ENCODE assay signal across 12 cellular contexts in the genomic region with DNA sequence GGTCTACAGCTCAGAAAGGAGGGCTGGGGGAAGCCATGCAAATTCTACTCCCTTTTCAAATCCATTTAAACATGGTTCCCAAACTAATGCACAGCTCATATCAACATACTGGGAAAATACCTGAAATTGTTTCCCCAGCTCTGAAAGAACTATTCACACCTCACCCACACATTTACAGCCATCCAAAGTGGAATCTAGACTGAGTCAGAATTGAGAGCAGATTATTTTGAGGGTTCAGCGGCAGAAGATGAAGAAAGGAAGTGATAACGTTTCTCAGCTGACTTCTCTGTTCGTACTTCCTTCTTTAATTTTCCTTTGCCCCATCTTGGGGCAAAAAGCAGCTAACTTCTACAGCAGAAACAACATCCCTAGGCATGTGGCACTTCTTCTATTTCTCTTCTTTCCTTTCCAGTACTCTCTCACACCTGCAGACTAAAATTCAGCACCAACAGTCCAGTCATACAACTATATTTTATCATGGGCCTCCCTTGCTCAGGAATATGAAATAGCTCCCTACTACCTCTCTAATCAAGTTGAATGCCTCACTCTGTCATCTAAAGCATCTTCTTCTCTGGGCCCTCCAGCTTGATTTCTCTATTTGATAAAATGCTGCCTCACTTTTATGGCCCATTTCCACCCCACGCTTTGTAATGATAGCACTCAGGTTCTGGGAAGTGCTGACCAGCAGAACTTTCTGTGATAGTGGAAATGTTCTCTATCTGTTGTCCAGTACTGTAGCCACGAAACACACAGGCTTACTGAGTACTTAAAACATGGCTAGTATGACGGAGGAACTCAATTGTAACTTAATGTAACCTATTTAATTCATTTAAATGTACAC. TPM values are rescaled to one million over a fixed set of nuclear protein-coding genes. Genes with fewer than 3 reads are reported as not detected.
DNase-seq lines count a peak whose midpoint lies in the region; ATAC-seq and TF ChIP-seq lines count a peak whose summit lies in the region.
"Had no signal": no experiment of that assay in that cellular context is flagged by ENCODE, and none has a peak within 500 bp of the region (broad histone marks: within the 10 kb centered on the region; RNA-seq: fewer than 3 reads in every experiment).

No MANE protein-coding gene starts in this region.

- no peak for ATAC-seq in right cardiac atrium
- no peak for ATAC-seq in Right ventricle myocardium inferior
- peak; percentile 25 to 38 for ATAC-seq in activated naive CD4-positive, alpha-beta T cell treated with anti-CD3 and anti-CD28 coated beads, Interleukin-2, amount 50 U/mL, for 72 hours
- no peak for ATAC-seq in GM18870 (IDR thresholded peaks at IDR 0.05; ENCODE audit: unreplicated experiment)

- H3K27me3 ChIP-seq in right cardiac atrium (ENCODE audit: control insufficient read depth, insufficient read depth) = no peaks in the 10 kb centered on the region
- no peaks in the 10 kb centered on the region for H3K27me3 ChIP-seq in vagina
- H3K27me3 ChIP-seq: BE2C had no signal

- H3K4me1 ChIP-seq in right cardiac atrium (ENCODE audit: control insufficient read depth, insufficient read depth, low read length) (peaks cover 14% of the 10 kb centered on the region), mesodermal cell (ENCODE audit: control insufficient read depth, insufficient read depth, low read length, poor library complexity, severe bottlenecking) (peaks cover 63% of the 10 kb centered on the region), vagina (peaks cover 30% of the 10 kb centered on the region)
- H3K4me1 ChIP-seq: BE2C had no signal

- no peak for TF ChIP-seq POLR2A in vagina (IDR thresholded peaks at IDR 0.05)

- H3K36me3 Mint-ChIP-seq in activated naive CD4-positive, alpha-beta T cell treated with anti-CD3 and anti-CD28 coated beads, Interleukin-2, amount 50 U/mL, for 72 hours = peaks cover 9 to 16% of the 10 kb centered on the region in 2 donors

- DNase-seq in right cardiac atrium (no peak), Right ventricle myocardium inferior (ENCODE audit: missing footprints) (no peak), vagina (ENCODE audit: extremely low spot score in 2 of 2) (no peak), AG20443 (ENCODE audit: low spot score) (no peak), DMS 273 (lab: John Stamatoyannopoulos, UW; ENCODE audit: unreplicated experiment) (no peak)
- no peak for DNase-seq in activated naive CD4-positive, alpha-beta T cell treated with anti-CD3 and anti-CD28 coated beads, Interleukin-2, amount 50 U/mL, for 72 hours (ENCODE audit: low spot score in 2 of 2)
- DNase-seq: activated CD4-positive, alpha-beta T cell treated with anti-CD3 and anti-CD28 coated beads, Interleukin-2, amount 50 U/mL, for 4 hours; BE2C; HFFc6; stimulated activated CD4-positive, alpha-beta T cell treated with anti-CD3 and anti-CD28 coated beads, Interleukin-15, amount 100 ng/mL, for 24 hours had no signal

- no peaks in the 10 kb centered on the region for H3K36me3 ChIP-seq in mesodermal cell (ENCODE audit: control insufficient read depth, insufficient read depth, low read length)
- H3K36me3 ChIP-seq in vagina = no peaks in the 10 kb centered on the region
- H3K36me3 ChIP-seq: BE2C had no signal

- peak overlapping the region; percentile 95 for H3K27ac Mint-ChIP-seq in activated naive CD4-positive, alpha-beta T cell treated with anti-CD3 and anti-CD28 coated beads, Interleukin-2, amount 50 U/mL, for 72 hours
- H3K27ac Mint-ChIP-seq: HFFc6 had no signal

- intact Hi-C loops in right cardiac atrium (cut with DNase I) (no loop called here), Right ventricle myocardium inferior (cut with DNase I) (loop anchor here (5.0 kb wide), 1 partner anchor 62 kb away; no protein-coding TSS in a partner anchor), vagina (cut with DNase I) (no loop called here)

- TF ChIP-seq CTCF in vagina (IDR thresholded peaks at IDR 0.05) = no peak

- no peaks in the 10 kb centered on the region for H3K9me3 ChIP-seq in right cardiac atrium (ENCODE audit: control insufficient read depth, low read length)
- no peaks in the 10 kb centered on the region for H3K9me3 ChIP-seq in mesodermal cell (ENCODE audit: control insufficient read depth, low read length)
- H3K9me3 ChIP-seq in vagina = no peaks in the 10 kb centered on the region
- H3K9me3 ChIP-seq: BE2C had no signal

- no peaks in the 10 kb centered on the region for H3K9me3 Mint-ChIP-seq in activated naive CD4-positive, alpha-beta T cell treated with anti-CD3 and anti-CD28 coated beads, Interleukin-2, amount 50 U/mL, for 72 hours
- H3K9me3 Mint-ChIP-seq: HFFc6 had no signal

- H3K27ac ChIP-seq in right cardiac atrium (ENCODE audit: low read length) (peak overlapping the region; percentile 34), mesodermal cell (ENCODE audit: low read depth, low read length, severe bottlenecking) (peak overlapping the region; percentile 78), vagina (peak overlapping the region; percentile 45)

- 62% methylated on average over 6 of the region's 6 CpGs for WGBS in right cardiac atrium
- 83 to 100% methylated on average over 1 to 2 of the region's 6 CpGs for WGBS in mesodermal cell (ENCODE audit: insufficient coverage in 2 of 2), 2 experiments

- H3K4me3 ChIP-seq in right cardiac atrium (ENCODE audit: low read length) (no peak overlapping the region), mesodermal cell (ENCODE audit: extremely low read depth, insufficient read depth, low read length, poor library complexity, severe bottlenecking) (no peak overlapping the region), vagina (no peak overlapping the region)

RNA-seq across cellular contexts. Expression of a gene that starts 35.9 kb away (rescaled TPM):
- total RNA-seq in right cardiac atrium (1 to 10 TPM; 7.8 to 9.7 (median 9.1) TPM), Right ventricle myocardium inferior (9.4 TPM), vagina (9.6 TPM)
- polyA plus RNA-seq in right cardiac atrium = 5.9 TPM
- total RNA-seq in activated naive CD4-positive, alpha-beta T cell treated with anti-CD3 and anti-CD28 coated beads, Interleukin-2, amount 50 U/mL, for 72 hours = 10 to 100 TPM; 37.7 to 43.0 TPM
- polyA plus RNA-seq in mesodermal cell (2013, experiment 1 of 2) = 1.9 TPM
- 0.91 TPM for polyA plus RNA-seq in mesodermal cell (2013, experiment 2 of 2)
- total RNA-seq: HFFc6 had no signal

Comparison
In these comparisons a context has a peak if more than half of its experiments do, and no peak if none do; other contexts are left out.
1. ATAC-seq: peak in activated naive CD4-positive, alpha-beta T cell treated with anti-CD3 and anti-CD28 coated beads, Interleukin-2, amount 50 U/mL, for 72 hours (2 of 2); none in right cardiac atrium (0 of 2), Right ventricle myocardium inferior (single experiment) and GM18870 (single experiment).
2. Peak in every context shown above with its lines, with median percentiles within 50 percentile points of each other: H3K27ac ChIP-seq.